8 cellular contexts compared by ENCODE assay signal in the genomic region with DNA sequence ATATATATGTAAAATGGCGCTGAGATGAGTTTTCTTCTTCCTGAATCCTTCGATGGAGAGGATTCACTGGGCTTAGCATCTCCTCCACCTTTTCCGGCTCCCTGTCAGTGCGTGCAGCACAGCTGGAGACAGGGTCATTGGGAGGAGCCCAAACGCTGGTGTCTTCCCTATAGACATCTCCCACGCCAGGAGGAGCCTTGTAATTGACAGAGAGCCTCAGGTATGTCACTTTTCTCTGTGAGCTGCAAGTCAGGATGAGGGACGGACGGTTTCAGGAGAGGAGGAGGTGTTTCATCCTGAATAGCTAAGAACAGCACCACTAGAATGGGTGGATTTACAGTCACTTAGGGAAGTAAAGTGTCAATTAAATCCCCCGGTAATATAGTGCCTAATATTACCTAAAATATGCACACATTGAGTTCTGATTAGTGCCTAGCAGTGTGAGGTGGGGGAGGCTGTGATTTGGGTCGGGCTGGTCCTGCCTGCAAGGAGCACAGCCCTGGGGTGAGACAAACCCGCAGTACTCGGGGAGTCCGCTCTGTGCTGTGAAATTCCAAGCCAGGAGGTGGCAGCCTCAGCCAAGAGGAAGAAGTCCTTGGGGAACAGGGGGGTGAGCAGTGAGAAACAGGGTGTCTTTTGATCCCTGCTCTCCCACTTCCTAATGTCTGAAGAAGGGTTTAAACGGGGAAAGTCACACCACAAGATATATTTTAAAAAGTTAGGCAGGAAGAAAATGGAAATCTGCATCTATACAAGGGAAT. TPM values are rescaled to one million over a fixed set of nuclear protein-coding genes. Genes with fewer than 3 reads are reported as not detected.
DNase-seq lines count a peak whose midpoint lies in the region; ATAC-seq and TF ChIP-seq lines count a peak whose summit lies in the region.

No MANE protein-coding gene starts in this region.

- no peak for ATAC-seq in activated CD8-positive, alpha-beta memory T cell treated with anti-CD3 and anti-CD28 coated beads, Interleukin-2, amount 10 ng/mL, durations not matched to agents 7 days and 5 days
- ATAC-seq in GM19351 (IDR thresholded peaks at IDR 0.05; ENCODE audit: unreplicated experiment) = no peak

- peak; percentile 71 for TF ChIP-seq CTCF in astrocyte of the cerebellum (IDR thresholded peaks at IDR 0.05; ENCODE audit: low read depth, low read length, missing control alignments)

- no peak overlapping the region for H3K27ac Mint-ChIP-seq in activated CD8-positive, alpha-beta memory T cell treated with anti-CD3 and anti-CD28 coated beads, Interleukin-2, amount 10 ng/mL, durations not matched to agents 7 days and 5 days

- no peaks in the 10 kb centered on the region for H3K9me3 Mint-ChIP-seq in activated CD8-positive, alpha-beta memory T cell treated with anti-CD3 and anti-CD28 coated beads, Interleukin-2, amount 10 ng/mL, durations not matched to agents 7 days and 5 days (ENCODE audit: low read depth)

- H3K36me3 Mint-ChIP-seq in activated CD8-positive, alpha-beta memory T cell treated with anti-CD3 and anti-CD28 coated beads, Interleukin-2, amount 10 ng/mL, durations not matched to agents 7 days and 5 days = peaks cover 13% of the 10 kb centered on the region

- CTCF ChIA-PET in activated CD8-positive, alpha-beta memory T cell treated with anti-CD3 and anti-CD28 coated beads, Interleukin-2, amount 10 ng/mL, durations not matched to agents 7 days and 5 days (lab: Charles Lee) = interaction anchor here (0.9 to 1.1 kb wide), 2 partner anchors 22 to 27 kb away, joined by 3 read pairs; no protein-coding TSS in a partner anchor

- no peaks in the 10 kb centered on the region for H3K27me3 Mint-ChIP-seq in activated CD8-positive, alpha-beta memory T cell treated with anti-CD3 and anti-CD28 coated beads, Interleukin-2, amount 10 ng/mL, durations not matched to agents 7 days and 5 days

- H3K4me3 ChIP-seq in astrocyte of the cerebellum (ENCODE audit: low read depth, low read length) = no peak overlapping the region

- in situ Hi-C loops in astrocyte of the cerebellum (cut with HindIII; ENCODE audit: low sequenced_read_pairs) = no loop called here

- peak; percentile 55 for DNase-seq in activated CD8-positive, alpha-beta memory T cell treated with anti-CD3 and anti-CD28 coated beads, Interleukin-2, amount 10 ng/mL, durations not matched to agents 7 days and 5 days
- DNase-seq in activated CD8-positive, alpha-beta memory T cell treated with anti-CD3 and anti-CD28 coated beads for 24 hours = no peak
- DNase-seq in NCI-H82 treated with DMSO at 0.1 percent for 48 hours (lab: John Stamatoyannopoulos, UW; ENCODE audit: unreplicated experiment) (peak; percentile 2), astrocyte of the cerebellum (ENCODE audit: low read depth) (peak; percentile 40), iPS-NIHi11 (ENCODE audit: low spot score) (peak; percentile 79), NCI-H446 treated with DMSO at 0.1 percent for 48 hours (lab: John Stamatoyannopoulos, UW) (no peak)
- peak in 2 of 3 donors; percentile 4 to 9 for DNase-seq in stimulated activated CD4-positive, alpha-beta T cell treated with anti-CD3 and anti-CD28 coated beads, TNF-alpha, amount 100 ng/mL, for 48 hours (ENCODE audit: low read depth in 3 of 3)

- peaks cover 5% of the 10 kb centered on the region for H3K4me1 Mint-ChIP-seq in activated CD8-positive, alpha-beta memory T cell treated with anti-CD3 and anti-CD28 coated beads, Interleukin-2, amount 10 ng/mL, durations not matched to agents 7 days and 5 days

- H3K4me3 Mint-ChIP-seq in activated CD8-positive, alpha-beta memory T cell treated with anti-CD3 and anti-CD28 coated beads, Interleukin-2, amount 10 ng/mL, durations not matched to agents 7 days and 5 days = no peak overlapping the region

RNA-seq across cellular contexts. Expression of gene IL15RA, which starts 28.2 kb away (rescaled TPM):
- total RNA-seq in activated CD8-positive, alpha-beta memory T cell treated with anti-CD3 and anti-CD28 coated beads, Interleukin-2, amount 10 ng/mL, durations not matched to agents 7 days and 5 days = 10 to 100 TPM; 31.1 to 31.7 TPM

RNA-seq across cellular contexts. Expression of gene FBH1, which starts 59.1 kb away (rescaled TPM):
- 10 to 100 TPM; 55.1 to 66.3 TPM for total RNA-seq in activated CD8-positive, alpha-beta memory T cell treated with anti-CD3 and anti-CD28 coated beads, Interleukin-2, amount 10 ng/mL, durations not matched to agents 7 days and 5 days

RNA-seq across cellular contexts. Expression of gene ANKRD16, which starts 59.5 kb away (rescaled TPM):
- total RNA-seq in activated CD8-positive, alpha-beta memory T cell treated with anti-CD3 and anti-CD28 coated beads, Interleukin-2, amount 10 ng/mL, durations not matched to agents 7 days and 5 days = 1 to 10 TPM; 4.6 to 4.7 TPM

Comparison
In these comparisons a context has a peak if more than half of its experiments do, and no peak if none do; other contexts are left out.
1. DNase-seq: peak in activated CD8-positive, alpha-beta memory T cell treated with anti-CD3 and anti-CD28 coated beads, Interleukin-2, amount 10 ng/mL, durations not matched to agents 7 days and 5 days (single experiment), NCI-H82 treated with DMSO at 0.1 percent for 48 hours (single experiment), astrocyte of the cerebellum (single experiment), iPS-NIHi11 (single experiment) and stimulated activated CD4-positive, alpha-beta T cell treated with anti-CD3 and anti-CD28 coated beads, TNF-alpha, amount 100 ng/mL, for 48 hours (2 of 3); none in activated CD8-positive, alpha-beta memory T cell treated with anti-CD3 and anti-CD28 coated beads for 24 hours (single experiment) and NCI-H446 treated with DMSO at 0.1 percent for 48 hours (single experiment).